9 cellular contexts compared by ENCODE assay signal in the genomic region with DNA sequence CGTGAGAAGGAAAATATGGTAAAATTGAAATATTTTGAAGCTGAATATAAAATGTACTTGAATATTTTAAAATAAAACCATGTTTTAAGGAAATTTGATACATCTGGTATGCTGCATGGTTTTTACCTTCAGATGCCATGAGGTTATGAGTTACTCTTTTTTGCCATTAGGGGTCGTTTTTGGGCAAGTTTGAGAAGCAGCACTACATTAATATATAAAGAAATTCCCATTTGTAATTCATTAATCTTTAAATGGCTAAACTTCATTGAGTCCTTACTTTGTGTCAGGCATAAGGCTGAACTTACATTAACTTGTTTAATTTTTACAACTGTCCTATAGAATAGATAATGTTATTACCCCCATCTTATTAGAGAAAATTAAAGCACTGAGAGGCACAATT.
DNase-seq lines count a peak whose midpoint lies in the region; ATAC-seq, FAIRE-seq and TF ChIP-seq lines count a peak whose summit lies in the region.
"Had no signal": no experiment of that assay in that cellular context is flagged by ENCODE, and none has a peak within 500 bp of the region (broad histone marks: within the 10 kb centered on the region; RNA-seq: fewer than 3 reads in every experiment).

No MANE protein-coding gene starts in this region.

- H3K4me3 Mint-ChIP-seq in astrocyte (ENCODE audit: unreplicated experiment): no peak overlapping the region
- H3K4me3 Mint-ChIP-seq in activated CD4-positive, alpha-beta memory T cell treated with anti-CD3 and anti-CD28 coated beads, Interleukin-2, amount 10 ng/mL, durations not matched to agents 7 days and 5 days: no peak overlapping the region
- H3K4me3 Mint-ChIP-seq: naive B cell had no signal

- H2AFZ ChIP-seq in astrocyte (ENCODE audit: low read depth, low read length): no peak overlapping the region

- no peak for TF ChIP-seq EP300 in tibial nerve (IDR thresholded peaks at IDR 0.05)

- H3K27me3 Mint-ChIP-seq in astrocyte (ENCODE audit: low read depth, unreplicated experiment): no peaks in the 10 kb centered on the region
- no peaks in the 10 kb centered on the region for H3K27me3 Mint-ChIP-seq in activated CD4-positive, alpha-beta memory T cell treated with anti-CD3 and anti-CD28 coated beads, Interleukin-2, amount 10 ng/mL, durations not matched to agents 7 days and 5 days
- H3K27me3 Mint-ChIP-seq: naive B cell had no signal

- no peaks in the 10 kb centered on the region for H3K4me1 Mint-ChIP-seq in astrocyte (ENCODE audit: low read depth, unreplicated experiment)
- H3K4me1 Mint-ChIP-seq in activated CD4-positive, alpha-beta memory T cell treated with anti-CD3 and anti-CD28 coated beads, Interleukin-2, amount 10 ng/mL, durations not matched to agents 7 days and 5 days: peaks cover 2% of the 10 kb centered on the region

- H3K9me3 ChIP-seq in astrocyte (ENCODE audit: insufficient read depth, low read depth, low read length) (no peaks in the 10 kb centered on the region), lower lobe of right lung (no peaks in the 10 kb centered on the region), tibial nerve (no peaks in the 10 kb centered on the region)

- H4K20me1 ChIP-seq in astrocyte (ENCODE audit: insufficient read depth, low read length): no peaks in the 10 kb centered on the region

- no peak for TF ChIP-seq POLR2A in tibial nerve (IDR thresholded peaks at IDR 0.05)

- H3K27me3 ChIP-seq in astrocyte (ENCODE audit: insufficient read depth, low read length): no peaks in the 10 kb centered on the region
- no peaks in the 10 kb centered on the region for H3K27me3 ChIP-seq in lower lobe of right lung (ENCODE audit: low read depth)
- no peaks in the 10 kb centered on the region for H3K27me3 ChIP-seq in tibial nerve

- H3K9ac ChIP-seq in astrocyte (ENCODE audit: low read length): no peak overlapping the region

- H3K4me1 ChIP-seq in astrocyte (ENCODE audit: insufficient read depth, low read length): no peaks in the 10 kb centered on the region
- H3K4me1 ChIP-seq in lower lobe of right lung: no peaks in the 10 kb centered on the region
- H3K4me1 ChIP-seq in tibial nerve: peaks cover 0 to 14% (median 0%) of the 10 kb centered on the region in 4 donors

- no peak overlapping the region for H3K4me3 ChIP-seq in astrocyte (ENCODE audit: insufficient read depth, low read depth, low read length)
- no peak overlapping the region for H3K4me3 ChIP-seq in lower lobe of right lung
- no peak overlapping the region for H3K4me3 ChIP-seq in tibial nerve

- in situ Hi-C loops in KBM-7 (cut with MboI; ENCODE audit: low pct_unique_long_range_greater_than_20kb, low sequenced_read_pairs): no loop called here

- intact Hi-C loops in lower lobe of right lung (cut with DNase I): no loop called here

- no peak for ATAC-seq in lower lobe of right lung
- ATAC-seq in HG03354 (IDR thresholded peaks at IDR 0.05; ENCODE audit: poor library complexity, severe bottlenecking, unreplicated experiment): no peak

- CTCF ChIA-PET in activated CD4-positive, alpha-beta memory T cell treated with anti-CD3 and anti-CD28 coated beads, Interleukin-2, amount 10 ng/mL, durations not matched to agents 7 days and 5 days (lab: Charles Lee): interaction anchor here (0.6 kb wide), 1 partner anchor 511 kb away, joined by 3 read pairs; no protein-coding TSS in a partner anchor

- no peaks in the 10 kb centered on the region for H3K79me2 ChIP-seq in astrocyte (ENCODE audit: insufficient read depth, low read length)

- peak; percentile 42 for DNase-seq in EH (ENCODE audit: low read depth)
- peak; percentile 20 for DNase-seq in KBM-7
- no peak for DNase-seq in astrocyte (ENCODE audit: low read depth)
- DNase-seq in lower lobe of right lung: no peak
- no peak for DNase-seq in tibial nerve (ENCODE audit: low spot score in 2 of 2)
- no peak for DNase-seq in SW 1271 (lab: John Stamatoyannopoulos, UW)
- DNase-seq in activated CD4-positive, alpha-beta memory T cell treated with anti-CD3 and anti-CD28 coated beads, Interleukin-2, amount 10 ng/mL, durations not matched to agents 7 days and 5 days: no peak
- DNase-seq: naive B cell had no signal

- H3K27ac Mint-ChIP-seq in astrocyte (ENCODE audit: unreplicated experiment): no peak overlapping the region
- H3K27ac Mint-ChIP-seq in activated CD4-positive, alpha-beta memory T cell treated with anti-CD3 and anti-CD28 coated beads, Interleukin-2, amount 10 ng/mL, durations not matched to agents 7 days and 5 days: no peak overlapping the region

- H3K9me3 Mint-ChIP-seq in astrocyte (ENCODE audit: unreplicated experiment): no peaks in the 10 kb centered on the region
- H3K9me3 Mint-ChIP-seq in activated CD4-positive, alpha-beta memory T cell treated with anti-CD3 and anti-CD28 coated beads, Interleukin-2, amount 10 ng/mL, durations not matched to agents 7 days and 5 days: no peaks in the 10 kb centered on the region

- H3K4me2 ChIP-seq in astrocyte (ENCODE audit: low read length): no peak overlapping the region

- H3K36me3 Mint-ChIP-seq in astrocyte (ENCODE audit: low read depth, unreplicated experiment): no peaks in the 10 kb centered on the region
- no peaks in the 10 kb centered on the region for H3K36me3 Mint-ChIP-seq in activated CD4-positive, alpha-beta memory T cell treated with anti-CD3 and anti-CD28 coated beads, Interleukin-2, amount 10 ng/mL, durations not matched to agents 7 days and 5 days (ENCODE audit: low read depth)
- H3K36me3 Mint-ChIP-seq: naive B cell had no signal

- WGBS in tibial nerve, 2 donors: 51 to 57% methylated on average over 2 of the region's 2 CpGs

- TF ChIP-seq CTCF in astrocyte (IDR thresholded peaks at IDR 0.05; ENCODE audit: insufficient read depth, low read depth, low read length): peak; percentile 53
- peak; percentile 37 for TF ChIP-seq CTCF in lower lobe of right lung (IDR thresholded peaks at IDR 0.05)
- no peak for TF ChIP-seq CTCF in tibial nerve (IDR thresholded peaks at IDR 0.05)

- H3K27ac ChIP-seq in astrocyte (ENCODE audit: low read depth, low read length) (no peak overlapping the region), lower lobe of right lung (no peak overlapping the region), tibial nerve (no peak overlapping the region)

- POLR2A ChIA-PET in activated CD4-positive, alpha-beta memory T cell treated with anti-CD3 and anti-CD28 coated beads, Interleukin-2, amount 10 ng/mL, durations not matched to agents 7 days and 5 days (lab: Charles Lee): no interaction called here

- H3K36me3 ChIP-seq in astrocyte (ENCODE audit: insufficient read depth, low read length) (no peaks in the 10 kb centered on the region), lower lobe of right lung (no peaks in the 10 kb centered on the region), tibial nerve (no peaks in the 10 kb centered on the region)

- no peak for FAIRE-seq in astrocyte (lab: Jason Lieb, UNC)

Comparison
In these comparisons a context has a peak if more than half of its experiments do, and no peak if none do; other contexts are left out.
1. DNase-seq: peak in EH (single experiment) and KBM-7 (single experiment); none in astrocyte (single experiment), lower lobe of right lung (single experiment), tibial nerve (0 of 2), SW 1271 (0 of 2) and activated CD4-positive, alpha-beta memory T cell treated with anti-CD3 and anti-CD28 coated beads, Interleukin-2, amount 10 ng/mL, durations not matched to agents 7 days and 5 days (single experiment).
2. CTCF ChIP-seq: peak in astrocyte (single experiment) and lower lobe of right lung (single experiment); none in tibial nerve (0 of 5).